8 cellular contexts compared by ENCODE assay signal in the genomic region with DNA sequence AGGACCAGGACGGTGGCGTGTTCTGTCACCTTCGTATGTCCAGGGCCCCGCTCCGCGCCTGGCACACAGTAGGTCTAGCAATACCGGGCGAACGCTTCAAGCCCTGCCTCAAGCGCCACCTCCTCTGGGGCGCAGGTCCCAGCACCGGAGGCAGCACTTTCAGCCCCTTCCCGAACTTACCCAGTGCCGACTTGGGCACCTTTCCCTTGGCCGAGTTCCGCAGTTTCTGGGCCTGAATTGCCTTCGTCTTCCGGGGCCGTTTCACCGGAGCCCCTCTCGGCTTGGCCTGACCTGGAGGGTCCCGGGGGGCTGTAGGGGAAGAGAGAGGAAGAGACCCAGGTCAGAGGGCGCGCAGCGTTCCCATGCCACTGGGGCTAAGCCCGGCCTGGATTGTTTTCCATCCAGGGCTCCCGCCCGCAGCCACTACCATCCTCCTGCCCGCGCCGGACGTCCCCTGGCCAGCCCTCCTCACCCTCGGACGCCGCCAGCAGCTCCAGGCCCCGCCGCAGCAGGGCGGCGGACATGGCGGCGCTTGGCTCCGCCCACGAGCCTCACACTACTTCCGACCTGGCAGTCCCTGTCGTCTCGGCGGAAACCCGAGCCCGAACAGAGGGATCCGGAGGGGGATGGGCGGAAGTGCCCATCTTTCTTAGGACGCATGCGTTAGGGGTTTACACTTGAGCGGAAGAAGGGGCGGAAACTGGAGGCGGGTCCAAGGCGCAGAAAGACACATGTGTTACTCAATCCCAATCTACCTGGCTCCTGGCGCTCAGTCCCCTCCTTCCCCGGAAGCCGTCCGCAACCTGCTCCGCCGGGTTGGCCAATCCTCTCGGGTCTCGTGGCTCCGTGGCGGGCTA. TPM values are rescaled to one million over a fixed set of nuclear protein-coding genes. Genes with fewer than 3 reads are reported as not detected.
DNase-seq lines count a peak whose midpoint lies in the region; ATAC-seq, FAIRE-seq and TF ChIP-seq lines count a peak whose summit lies in the region.

Gene RPS19BP1, minus strand, starts transcription at position 534 of the 857 bp plus-strand sequence. Its CDS starts 10 bp downstream, at position 524.

- peak within 1 kb of the TSS; percentile 83 for H3K56ac ChIP-seq in IMR-90 (ENCODE audit: extremely low read depth, insufficient read depth, low read length)

- in situ Hi-C loops in IMR-90 (cut with MboI; ENCODE audit: low sequenced_read_pairs): loop anchor here (10.0 kb wide), 2 partner anchors 652 to 812 kb away; partner anchors contain the start of gene ADSL

- FAIRE-seq in D721Med (lab: Jason Lieb, UNC) (no peak), endothelial cell of umbilical vein (lab: Jason Lieb, UNC) (peak; percentile 100)

- H3K27me3 ChIP-seq in IMR-90 (ENCODE audit: control insufficient read depth, insufficient read depth, low read length) (no peaks in the 10 kb centered on the region), endothelial cell of umbilical vein (ENCODE audit: control insufficient read depth in 2 of 2, insufficient read depth in 2 of 2, low read length in 2 of 2) (no peaks in the 10 kb centered on the region)

- H2BK120ac ChIP-seq in IMR-90 (ENCODE audit: low read depth, low read length): peak within 1 kb of the TSS; percentile 85

- peak; percentile 52 for DNase-seq in D721Med (ENCODE audit: insufficient read length, low spot score)
- DNase-seq in IMR-90: peak; percentile 99
- peak; percentile 100 for DNase-seq in OCI-M1 (lab: John Stamatoyannopoulos, UW)
- DNase-seq in activated T-cell treated with anti-CD3 and anti-CD28 coated beads for 24 hours (ENCODE audit: low read depth): peak; percentile 99
- DNase-seq in endothelial cell of umbilical vein (ENCODE audit: low read depth, low spot score): peak; percentile 98
- DNase-seq in midbrain (lab: John Stamatoyannopoulos, UW): peak; percentile 98
- DNase-seq in stimulated activated CD8-positive, alpha-beta memory T cell treated with anti-CD3 and anti-CD28 coated beads, Interleukin-2, amount 100 ng/mL, for 1 hour (ENCODE audit: low read depth in 2 of 2): peak; percentile 98 to 99

- intact Hi-C loops in IMR-90 (cut with micrococcal nuclease): loop anchor here (10.0 kb wide), 1 partner anchor 642 kb away; the partner anchor contains the start of gene TNRC6B
- intact Hi-C loops in endothelial cell of umbilical vein (cut with micrococcal nuclease): loop anchor here (1.0 to 5.0 kb wide), 3 partner anchors 645 to 815 kb away; partner anchors contain the start of genes ADSL, CBX6 and TNRC6B

- H4K91ac ChIP-seq in IMR-90 (ENCODE audit: insufficient read depth, low read depth, low read length): peak within 1 kb of the TSS; percentile 86

- peak; percentile 78 for TF ChIP-seq POLR2A in IMR-90 (IDR thresholded peaks at IDR 0.05; ENCODE audit: low read depth, low read length)
- peak; percentile 96 for TF ChIP-seq POLR2A in endothelial cell of umbilical vein (IDR thresholded peaks at IDR 0.05; ENCODE audit: low read depth, low read length)

- H3K14ac ChIP-seq in IMR-90 (replicated peaks; ENCODE audit: low read depth, low read length): peak within 1 kb of the TSS; percentile 96

- H3K4me1 ChIP-seq in IMR-90 (ENCODE audit: control insufficient read depth, insufficient read depth, low read length) (peaks cover 7% of the 10 kb centered on the region), endothelial cell of umbilical vein (ENCODE audit: control insufficient read depth, extremely low read depth, insufficient read depth, low read length) (peaks cover 30% of the 10 kb centered on the region)

- no peak for TF ChIP-seq CTCF in D721Med (IDR thresholded peaks at IDR 0.05; ENCODE audit: insufficient read depth, missing control alignments)
- TF ChIP-seq CTCF in IMR-90 (conservative IDR thresholded peaks at IDR 0.05; ENCODE audit: low read depth, low read length): no peak
- peak in 1 of 2 donors; percentile 1 for TF ChIP-seq CTCF in endothelial cell of umbilical vein (IDR thresholded peaks at IDR 0.05; ENCODE audit: extremely low read depth in 1 of 2, insufficient read depth in 1 of 2, low read depth in 1 of 2, low read length in 2 of 2)

- H3K9me1 ChIP-seq in IMR-90 (ENCODE audit: insufficient read depth, low read length): no peaks in the 10 kb centered on the region
- H3K9me1 ChIP-seq in endothelial cell of umbilical vein (replicated peaks; ENCODE audit: control insufficient read depth, extremely low read depth, insufficient read depth, low read length): no peaks in the 10 kb centered on the region

- H3K23ac ChIP-seq in IMR-90 (ENCODE audit: low read depth, low read length): peak within 1 kb of the TSS; percentile 93

- dilution Hi-C loops in IMR-90 (cut with HindIII; ENCODE audit: low sequenced_read_pairs, unreplicated experiment): no loop called here
- dilution Hi-C loops in endothelial cell of umbilical vein (cut with MboI; ENCODE audit: extremely low pct_ligation_motif_present, low sequenced_read_pairs): no loop called here

- ATAC-seq in GM21526 (IDR thresholded peaks at IDR 0.05; ENCODE audit: low FRiP score, unreplicated experiment) (peak; percentile 59), IMR-90 (ENCODE audit: low read depth) (peak; percentile 79)

- peak within 1 kb of the TSS; percentile 94 for H3K4ac ChIP-seq in IMR-90 (ENCODE audit: low read depth, low read length)

- no peak within 1 kb of the TSS for H2BK20ac ChIP-seq in IMR-90 (ENCODE audit: low read depth, low read length)

- peak within 1 kb of the TSS; percentile 99 for H2AK9ac ChIP-seq in IMR-90 (replicated peaks; ENCODE audit: low read depth, low read length, poor library complexity)

- H3K4me3 ChIP-seq in IMR-90 (ENCODE audit: insufficient read depth, low read depth, low read length) (peak within 1 kb of the TSS; percentile 74), endothelial cell of umbilical vein (replicated peaks in 1 of 3; ENCODE audit: insufficient read depth in 1 of 3, low read depth in 1 of 3, low read length in 3 of 3) (peak within 1 kb of the TSS; percentile 70 to 83 (median 82))

- 0% methylated on average over 17 of the region's 67 CpGs; no CpG with 5 or more reads in 1 of the 2 experiments for WGBS in IMR-90 (ENCODE audit: extremely low coverage in 2 of 2, insufficient read length in 1 of 2), 2 experiments

- no peaks in the 10 kb centered on the region for H3K9me3 ChIP-seq in IMR-90 (ENCODE audit: control insufficient read depth, insufficient read depth, low read length)
- no peaks in the 10 kb centered on the region for H3K9me3 ChIP-seq in endothelial cell of umbilical vein (replicated peaks; ENCODE audit: control insufficient read depth, insufficient read depth, low read length)

- peak within 1 kb of the TSS; percentile 90 for H2AK5ac ChIP-seq in IMR-90 (ENCODE audit: low read depth, low read length)

- H2AFZ ChIP-seq in IMR-90 (replicated peaks; ENCODE audit: low read length, poor library complexity) (peak within 1 kb of the TSS; percentile 92), endothelial cell of umbilical vein (ENCODE audit: low read depth, low read length) (peak within 1 kb of the TSS; percentile 77)

- peak within 1 kb of the TSS; percentile 95 for H4K8ac ChIP-seq in IMR-90 (ENCODE audit: low read depth in 2 of 2, low read length in 2 of 2)

- H3K4me2 ChIP-seq in IMR-90 (ENCODE audit: low read depth, low read length) (peak within 1 kb of the TSS; percentile 83), endothelial cell of umbilical vein (ENCODE audit: insufficient read depth, low read length) (peak within 1 kb of the TSS; percentile 76)

- H4K20me1 ChIP-seq in IMR-90 (ENCODE audit: insufficient read depth, low read length): peaks cover 36% of the 10 kb centered on the region
- H4K20me1 ChIP-seq in endothelial cell of umbilical vein (replicated peaks; ENCODE audit: control insufficient read depth, extremely low read depth, insufficient read depth, low read length): no peaks in the 10 kb centered on the region

- no peak for TF ChIP-seq RAD21 in IMR-90 (IDR thresholded peaks at IDR 0.05; ENCODE audit: low read length)

- peak within 1 kb of the TSS; percentile 57 for H4K5ac ChIP-seq in IMR-90 (ENCODE audit: low read depth, low read length)

- POLR2A ChIA-PET in IMR-90 (lab: Charles Lee; ENCODE audit: unreplicated experiment) (no interaction called here), endothelial cell of umbilical vein (lab: Charles Lee) (interaction anchor here (0.6 kb wide), 1 partner anchor 214 kb away, joined by 5 read pairs; no protein-coding TSS in a partner anchor)

- H3K27ac ChIP-seq in IMR-90 (ENCODE audit: insufficient read depth, low read length) (peak within 1 kb of the TSS; percentile 85), endothelial cell of umbilical vein (ENCODE audit: insufficient read depth, low read depth, low read length) (peak within 1 kb of the TSS; percentile 74)

- H3K9ac ChIP-seq in IMR-90 (ENCODE audit: low read depth, low read length): peak within 1 kb of the TSS; percentile 87
- peak within 1 kb of the TSS; percentile 82 for H3K9ac ChIP-seq in endothelial cell of umbilical vein (replicated peaks; ENCODE audit: extremely low read depth, insufficient read depth, low read length)

- H2BK15ac ChIP-seq in IMR-90 (ENCODE audit: low read depth, low read length): peak within 1 kb of the TSS; percentile 67; the same call in 1 of the 3 replicates

- H3K36me3 ChIP-seq in IMR-90 (ENCODE audit: control insufficient read depth, insufficient read depth, low read length) (peaks cover 12% of the 10 kb centered on the region), endothelial cell of umbilical vein (ENCODE audit: control insufficient read depth in 2 of 2, extremely low read depth in 1 of 2, insufficient read depth in 2 of 2, low read length in 2 of 2) (peaks cover 0 to 3% of the 10 kb centered on the region in 2 experiments)

- BruUV-seq in IMR-90 (replicated peaks; lab: Mats Ljungman, UMichigan) (no TSS peak), endothelial cell of umbilical vein (replicated peaks; lab: Mats Ljungman, UMichigan) (no TSS peak)

- peaks cover 39% of the 10 kb centered on the region for H3K79me2 ChIP-seq in endothelial cell of umbilical vein (ENCODE audit: control insufficient read depth, insufficient read depth, low read length)

- CTCF ChIA-PET in IMR-90 (lab: Yijun Ruan, JAX): interaction anchor here (1.5 kb wide), 1 partner anchor 493 kb away, joined by 4 read pairs; no protein-coding TSS in a partner anchor
- CTCF ChIA-PET in endothelial cell of umbilical vein (lab: Charles Lee): interaction anchor here (0.9 to 6.4 kb wide), 4 partner anchors 35 to 504 kb away, joined by 3 to 197 read pairs (median 100); no protein-coding TSS in a partner anchor

- H3K79me1 ChIP-seq in IMR-90 (ENCODE audit: low read depth in 1 of 2, low read length in 2 of 2): peaks cover 23 to 50% of the 10 kb centered on the region in 2 experiments

- peak within 1 kb of the TSS; percentile 82 for H2BK5ac ChIP-seq in IMR-90 (ENCODE audit: low read depth, low read length, poor library complexity, severe bottlenecking)

- peak within 1 kb of the TSS; percentile 12 for H3K18ac ChIP-seq in IMR-90 (ENCODE audit: low read depth, low read length)

RNA-seq across cellular contexts. Expression of gene RPS19BP1, which starts in this region (rescaled TPM):
- total RNA-seq in IMR-90 (2012; rRNA removed) (33.0 and 33.6 TPM in 2 replicates), endothelial cell of umbilical vein (63.0 and 66.6 TPM in 2 replicates)
- polyA plus RNA-seq in IMR-90 (2012; rRNA removed) (95.4 and 117 TPM in 2 replicates), endothelial cell of umbilical vein (84.3 and 96.5 TPM in 2 replicates)
- 117 and 206 TPM in 2 replicates for polyA plus RNA-seq in IMR-90 (2012; cell fraction: cytosol; rRNA removed)
- polyA plus RNA-seq in IMR-90 (2012; cell fraction: nucleus; rRNA removed; ENCODE audit: low replicate concordance): 65.7 and 74.5 TPM in 2 replicates
- polyA plus RNA-seq in endothelial cell of umbilical vein (2011; cell fraction: cytosol; rRNA removed): 80.6 and 106 TPM in 2 replicates
- 40.1 and 50.0 TPM in 2 replicates for polyA plus RNA-seq in endothelial cell of umbilical vein (2011; cell fraction: nucleus; rRNA removed)
- 45.5 and 46.8 TPM in 2 replicates for polyA plus RNA-seq in endothelial cell of umbilical vein (2012)
- 10.0 and 14.4 TPM in 2 replicates for polyA minus RNA-seq in endothelial cell of umbilical vein
- polyA minus RNA-seq in endothelial cell of umbilical vein (2011; cell fraction: cytosol; rRNA and poly(A)+ RNA removed): 9.5 TPM
- 6.6 and 10.2 TPM in 2 replicates for polyA minus RNA-seq in endothelial cell of umbilical vein (2011; cell fraction: nucleus; rRNA and poly(A)+ RNA removed)

Comparison
In these comparisons a context has a peak if more than half of its experiments do, and no peak if none do; other contexts are left out.
1. Peak in every context shown above with its lines: DNase-seq, ATAC-seq, H3K4me3 ChIP-seq and H3K27ac ChIP-seq.